22 cellular contexts compared by ENCODE assay signal in the genomic region with DNA sequence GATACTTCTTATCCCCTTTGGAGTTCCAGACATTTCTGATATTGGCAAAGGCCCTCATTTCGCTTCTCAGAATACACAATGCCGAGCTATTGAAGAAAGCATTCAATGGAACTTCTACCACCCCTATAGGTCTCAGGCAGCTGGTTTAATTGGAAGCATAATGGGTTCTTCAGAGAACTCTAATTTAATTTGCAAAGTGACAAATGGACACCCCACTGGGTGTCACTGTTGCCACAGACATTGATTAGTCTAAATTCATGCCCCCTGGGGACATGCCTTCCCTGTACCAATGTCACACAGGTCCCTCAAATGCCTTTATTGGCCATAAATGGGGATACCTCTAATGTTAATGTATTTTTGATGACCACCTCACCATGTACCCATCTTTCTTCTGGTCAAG. TPM values are rescaled to one million over a fixed set of nuclear protein-coding genes. Genes with fewer than 3 reads are reported as not detected.
"Had no signal": no experiment of that assay in that cellular context is flagged by ENCODE, and none has a peak within 500 bp of the region (broad histone marks: within the 10 kb centered on the region; RNA-seq: fewer than 3 reads in every experiment).

No MANE protein-coding gene starts in this region.

- H3K27me3 Mint-ChIP-seq: activated CD4-positive, alpha-beta T cell treated with anti-CD3 and anti-CD28 coated beads, Interleukin-2, amount 10 ng/mL, durations not matched to agents 7 days and 5 days; activated CD8-positive, alpha-beta memory T cell treated with anti-CD3 and anti-CD28 coated beads, Interleukin-2, amount 10 ng/mL, durations not matched to agents 7 days and 5 days had no signal

- H3K4me1 ChIP-seq: ascending aorta, left ventricle myocardium inferior, transverse colon had no signal

- H3K27ac Mint-ChIP-seq: activated CD4-positive, alpha-beta T cell treated with anti-CD3 and anti-CD28 coated beads, Interleukin-2, amount 10 ng/mL, durations not matched to agents 7 days and 5 days; activated CD8-positive, alpha-beta memory T cell treated with anti-CD3 and anti-CD28 coated beads, Interleukin-2, amount 10 ng/mL, durations not matched to agents 7 days and 5 days; activated T-cell treated with anti-CD3 and anti-CD28 coated beads, Interleukin-2, amount 50 U/mL, for 24 hours; memory B cell; nephron progenitor cell had no signal

- ATAC-seq: activated CD8-positive, alpha-beta memory T cell treated with anti-CD3 and anti-CD28 coated beads, Interleukin-2, amount 10 ng/mL, durations not matched to agents 7 days and 5 days; sciatic nerve had no signal

- H2AFZ ChIP-seq: hepatocyte had no signal

- H3K36me3 ChIP-seq: ascending aorta, left ventricle myocardium inferior, transverse colon had no signal

- H3K9me3 ChIP-seq: transverse colon had no signal

- H3K36me3 Mint-ChIP-seq: activated CD8-positive, alpha-beta memory T cell treated with anti-CD3 and anti-CD28 coated beads, Interleukin-2, amount 10 ng/mL, durations not matched to agents 7 days and 5 days had no signal

- H3K4me2 ChIP-seq: hepatocyte had no signal

- DNase-seq: activated CD4-positive, alpha-beta T cell treated with anti-CD3 and anti-CD28 coated beads, Interleukin-2, amount 10 ng/mL, durations not matched to agents 7 days and 5 days; activated CD4-positive, CD25-positive, alpha-beta regulatory T cell; activated CD8-positive, alpha-beta memory T cell treated with anti-CD3 and anti-CD28 coated beads, Interleukin-2, amount 10 ng/mL, durations not matched to agents 7 days and 5 days; activated gamma-delta T cell treated with Interleukin-2 at 50 U/mL for 16 hours; activated T-cell treated with anti-CD3 and anti-CD28 coated beads, Interleukin-2, amount 50 U/mL, for 24 hours; dorsolateral prefrontal cortex; kidney; left ventricle myocardium inferior; nephron progenitor cell; stimulated activated CD4-positive, alpha-beta T cell treated with anti-CD3 and anti-CD28 coated beads, Interleukin-2, amount 100 ng/mL, for 24 hours; stimulated activated naive CD4-positive, alpha-beta T cell; substantia nigra; transverse colon had no signal

- H3K4me3 ChIP-seq: ascending aorta, dorsolateral prefrontal cortex, hepatocyte, left ventricle myocardium inferior, transverse colon had no signal

- H3K27me3 ChIP-seq: ascending aorta, hepatocyte, transverse colon had no signal

- H3K79me2 ChIP-seq: hepatocyte had no signal

- H3K4me1 Mint-ChIP-seq: activated CD4-positive, alpha-beta T cell treated with anti-CD3 and anti-CD28 coated beads, Interleukin-2, amount 10 ng/mL, durations not matched to agents 7 days and 5 days; activated CD8-positive, alpha-beta memory T cell treated with anti-CD3 and anti-CD28 coated beads, Interleukin-2, amount 10 ng/mL, durations not matched to agents 7 days and 5 days; memory B cell; nephron progenitor cell had no signal

- H3K27ac ChIP-seq: ascending aorta, dorsolateral prefrontal cortex, hepatocyte, left ventricle myocardium inferior, transverse colon had no signal

- H3K4me3 Mint-ChIP-seq: activated CD4-positive, alpha-beta T cell treated with anti-CD3 and anti-CD28 coated beads, Interleukin-2, amount 10 ng/mL, durations not matched to agents 7 days and 5 days; activated CD8-positive, alpha-beta memory T cell treated with anti-CD3 and anti-CD28 coated beads, Interleukin-2, amount 10 ng/mL, durations not matched to agents 7 days and 5 days; activated T-cell treated with anti-CD3 and anti-CD28 coated beads, Interleukin-2, amount 50 U/mL, for 24 hours; memory B cell; nephron progenitor cell had no signal

RNA-seq across cellular contexts. Expression of gene TMEM255A, which starts 22.9 kb away (rescaled TPM):
- total RNA-seq: activated CD4-positive, alpha-beta T cell treated with anti-CD3 and anti-CD28 coated beads, Interleukin-2, amount 10 ng/mL, durations not matched to agents 7 days and 5 days; ascending aorta; bronchial epithelial cell; pulmonary artery endothelial cell had no signal

RNA-seq across cellular contexts. Expression of gene ATP1B4, which starts 27.8 kb away (rescaled TPM):
- total RNA-seq: activated CD4-positive, alpha-beta T cell treated with anti-CD3 and anti-CD28 coated beads, Interleukin-2, amount 10 ng/mL, durations not matched to agents 7 days and 5 days; activated CD8-positive, alpha-beta memory T cell treated with anti-CD3 and anti-CD28 coated beads, Interleukin-2, amount 10 ng/mL, durations not matched to agents 7 days and 5 days; ascending aorta; bronchial epithelial cell; chondrocyte; dorsolateral prefrontal cortex; hepatocyte; kidney; omental fat pad; pulmonary artery endothelial cell; sciatic nerve; transverse colon had no signal
- polyA plus RNA-seq: esophagus, hepatocyte had no signal
